Comparison of ENCODE assay signal across 8 cellular contexts in genomic region chr17:77423589-77424451, GRCh38.
DNase-seq lines count a peak whose midpoint lies in the region; ATAC-seq and TF ChIP-seq lines count a peak whose summit lies in the region.

No MANE protein-coding gene starts in this region.

- peak overlapping the region; percentile 90 to 98 (median 94) for H3K27ac ChIP-seq in adrenal gland

- ATAC-seq in left cardiac atrium: peak; percentile 63 to 69

- no peaks in the 10 kb centered on the region for H3K36me3 ChIP-seq in adrenal gland (replicated peaks in 1 of 2)

- intact Hi-C loops in adrenal gland (cut with DNase I): no loop called here
- intact Hi-C loops in left cardiac atrium (cut with DNase I): loop anchor here (10.0 kb wide), 1 partner anchor 49 kb away; no protein-coding TSS in a partner anchor

- H3K9me3 ChIP-seq in adrenal gland (replicated peaks in 1 of 3): no peaks in the 10 kb centered on the region

- DNase-seq in EL (peak; percentile 96), adrenal gland (peak; percentile 94 to 98 (median 97)), left cardiac atrium (peak; percentile 89), putamen (ENCODE audit: low spot score) (peak; percentile 66), NCI-H146 (lab: John Stamatoyannopoulos, UW) (no peak), KG1 (lab: John Stamatoyannopoulos, UW) (no peak), GM19238 (ENCODE audit: insufficient read length, low spot score) (no peak)
- no peak for DNase-seq in activated CD4-positive, CD25-positive, alpha-beta regulatory T cell treated with anti-CD3 and anti-CD28 coated beads, Interleukin-2, amount 50 U/mL, for 72 hours

- peaks cover 77 to 96% of the 10 kb centered on the region in 2 donors for H3K4me1 ChIP-seq in adrenal gland (replicated peaks in 1 of 2)

- peak in 2 of 6 experiments; percentile 16 to 18 for TF ChIP-seq CTCF in adrenal gland (IDR thresholded peaks at IDR 0.05)

- 26 to 36% (median 33%) methylated on average over 27 to 31 of the region's 31 CpGs for WGBS in adrenal gland, 4 donors

- no peaks in the 10 kb centered on the region for H3K27me3 ChIP-seq in adrenal gland

- peak in 1 of 2 donors; percentile 80 for TF ChIP-seq POLR2A in adrenal gland (IDR thresholded peaks at IDR 0.05)

- no peak overlapping the region for H3K4me3 ChIP-seq in adrenal gland

Comparison
In these comparisons a context has a peak if more than half of its experiments do, and no peak if none do; other contexts are left out.
1. DNase-seq: peak in EL (single experiment), adrenal gland (7 of 7), left cardiac atrium (single experiment) and putamen (single experiment); none in NCI-H146 (single experiment), KG1 (single experiment), activated CD4-positive, CD25-positive, alpha-beta regulatory T cell treated with anti-CD3 and anti-CD28 coated beads, Interleukin-2, amount 50 U/mL, for 72 hours (single experiment) and GM19238 (single experiment).
2. intact Hi-C loops: an anchor here in left cardiac atrium (10.0 kb wide); none called in adrenal gland.